Comparison of ENCODE assay signal across 17 cellular contexts in genomic region chr6:48664850-48665249, GRCh38.
DNase-seq lines count a peak whose midpoint lies in the region; ATAC-seq, FAIRE-seq and TF ChIP-seq lines count a peak whose summit lies in the region.
"Had no signal": no experiment of that assay in that cellular context is flagged by ENCODE, and none has a peak within 500 bp of the region (broad histone marks: within the 10 kb centered on the region; RNA-seq: fewer than 3 reads in every experiment).

No MANE protein-coding gene starts in this region.

- H3K4me3 ChIP-seq in astrocyte of the spinal cord (ENCODE audit: low read depth, low read length) = no peak overlapping the region
- no peak overlapping the region for H3K4me3 ChIP-seq in pancreas

- WGBS in pancreas, 2 donors = 45 to 65% methylated on average over 3 of the region's 3 CpGs

- TF ChIP-seq CTCF in astrocyte of the spinal cord (IDR thresholded peaks at IDR 0.05; ENCODE audit: low read depth, low read length) (no peak), pancreas (IDR thresholded peaks at IDR 0.05) (no peak)

- no peaks in the 10 kb centered on the region for H3K36me3 ChIP-seq in pancreas

- H3K27ac ChIP-seq in pancreas = no peak overlapping the region

- no peaks in the 10 kb centered on the region for H3K4me1 ChIP-seq in pancreas

- no peak for FAIRE-seq in pancreas (lab: Jason Lieb, UNC)
- FAIRE-seq: D721Med had no signal

- intact Hi-C loops in pancreas (cut with DNase I) = no loop called here
- intact Hi-C loops in left ventricle myocardium superior (cut with micrococcal nuclease) = no loop called here

- in situ Hi-C loops in astrocyte of the spinal cord (cut with HindIII; ENCODE audit: low sequenced_read_pairs) = no loop called here

- peak; percentile 74 for DNase-seq in H4 (ENCODE audit: low spot score)
- DNase-seq in NCI-H226 = peak; percentile 70
- DNase-seq in astrocyte of the spinal cord (ENCODE audit: low read depth, low spot score) = peak; percentile 77
- no peak for DNase-seq in pancreas
- DNase-seq in MV-4-11 (lab: John Stamatoyannopoulos, UW) = no peak
- no peak for DNase-seq in left lobe of liver (ENCODE audit: low spot score)
- DNase-seq in NCI-H510A treated with DMSO at 0.1 percent for 48 hours (lab: John Stamatoyannopoulos, UW) = no peak
- no peak for DNase-seq in left ventricle myocardium superior
- DNase-seq: activated B cell treated with CpG ODN at 0.5 μM for 24 hours; amygdala; H7; NCI-H2029; NK-92 treated with Interleukin-12 subunit alpha and Interleukin-12 subunit beta, amount 100 ng/mL, for 24 hours; stimulated activated CD4-positive, alpha-beta T cell treated with anti-CD3 and anti-CD28 coated beads, Interleukin-1b, Interleukin-23, amount 100 ng/mL, for 48 hours; T-cell had no signal

- no peaks in the 10 kb centered on the region for H3K9me3 ChIP-seq in pancreas

- H3K27me3 ChIP-seq in pancreas = no peaks in the 10 kb centered on the region

- ATAC-seq in pancreas (peak in 3 of 4 donors; percentile 34 to 83 (median 35)), left lobe of liver (no peak), left ventricle myocardium superior (no peak)
- ATAC-seq: activated T-helper 17 cell treated with anti-CD3 and anti-CD28 coated beads, Interleukin-2, amount 50 U/mL, for 72 hours; T-cell had no signal

Comparison
In these comparisons a context has a peak if more than half of its experiments do, and no peak if none do; other contexts are left out.
1. DNase-seq: peak in H4 (single experiment), NCI-H226 (single experiment) and astrocyte of the spinal cord (single experiment); none in pancreas (0 of 6), MV-4-11 (single experiment), left lobe of liver (single experiment), NCI-H510A treated with DMSO at 0.1 percent for 48 hours (single experiment) and left ventricle myocardium superior (single experiment).
2. ATAC-seq: peak in pancreas (3 of 4); none in left lobe of liver (single experiment) and left ventricle myocardium superior (single experiment).